ENCODE assay signal across 8 cellular contexts in the genomic region with DNA sequence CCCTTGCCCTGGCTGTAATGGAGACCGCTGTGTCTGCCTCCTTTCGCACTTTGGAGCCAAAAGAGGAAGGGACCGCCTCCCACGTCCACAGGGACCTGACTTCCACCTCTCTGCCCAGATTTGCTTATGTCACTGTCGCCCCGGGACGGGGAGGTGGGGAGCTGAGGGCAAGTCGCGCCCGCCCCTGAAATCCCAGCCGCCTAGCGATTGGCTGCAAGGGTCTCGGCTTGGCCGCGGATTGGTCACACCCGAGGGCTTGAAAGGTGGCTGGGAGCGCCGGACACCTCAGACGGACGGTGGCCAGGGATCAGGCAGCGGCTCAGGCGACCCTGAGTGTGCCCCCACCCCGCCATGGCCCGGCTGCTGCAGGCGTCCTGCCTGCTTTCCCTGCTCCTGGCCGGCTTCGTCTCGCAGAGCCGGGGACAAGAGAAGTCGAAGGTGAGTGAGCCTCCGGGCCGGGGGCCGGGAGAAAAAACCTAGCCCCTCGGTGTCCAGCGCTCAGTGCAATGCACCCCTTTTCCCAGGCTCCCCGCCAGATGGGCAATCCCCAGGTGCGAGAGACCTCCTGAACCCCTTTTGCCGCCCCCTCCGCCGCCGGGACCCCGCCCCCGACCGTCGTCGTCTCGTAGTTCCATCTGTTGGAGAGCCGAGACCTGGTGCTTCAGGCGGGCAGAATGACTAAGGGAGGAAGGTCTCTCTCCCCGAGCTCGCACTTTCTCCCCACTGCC. TPM values are rescaled to one million over a fixed set of nuclear protein-coding genes. Genes with fewer than 3 reads are reported as not detected.
DNase-seq lines count a peak whose midpoint lies in the region; ATAC-seq, FAIRE-seq and TF ChIP-seq lines count a peak whose summit lies in the region.

A gene with protein sequence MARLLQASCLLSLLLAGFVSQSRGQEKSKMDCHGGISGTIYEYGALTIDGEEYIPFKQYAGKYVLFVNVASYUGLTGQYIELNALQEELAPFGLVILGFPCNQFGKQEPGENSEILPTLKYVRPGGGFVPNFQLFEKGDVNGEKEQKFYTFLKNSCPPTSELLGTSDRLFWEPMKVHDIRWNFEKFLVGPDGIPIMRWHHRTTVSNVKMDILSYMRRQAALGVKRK (plus strand): TSS at position 288 of the 728 bp plus-strand sequence. CDS start 64 bp downstream, at position 352.

- peaks cover 36 to 40% of the 10 kb centered on the region in 2 donors for H3K36me3 ChIP-seq in kidney (ENCODE audit: control insufficient read depth in 1 of 2, insufficient read depth in 2 of 2, low read length in 2 of 2)

- no peaks in the 10 kb centered on the region for H3K9me3 ChIP-seq in kidney (ENCODE audit: control insufficient read depth in 1 of 2, low read length in 2 of 2)

- peak; percentile 88 for FAIRE-seq in kidney (lab: Jason Lieb, UNC)

- peak within 1 kb of the TSS; percentile 53 for H3K4me3 ChIP-seq in AG10803 (ENCODE audit: low read length)
- peak within 1 kb of the TSS; percentile 57 for H3K4me3 ChIP-seq in choroid plexus epithelial cell (ENCODE audit: low read depth, low read length)
- peak within 1 kb of the TSS; percentile 92 to 94 for H3K4me3 ChIP-seq in kidney (ENCODE audit: low read length in 2 of 2)
- H3K4me3 ChIP-seq in skin epidermis: peak within 1 kb of the TSS; percentile 30 to 56 (median 42)

- DNase-seq in AG10803 (ENCODE audit: low read depth) (peak; percentile 34), SW480 (ENCODE audit: low spot score) (peak; percentile 62), choroid plexus epithelial cell (ENCODE audit: low read depth) (peak; percentile 48), kidney (peak; percentile 97), MV-4-11 (lab: John Stamatoyannopoulos, UW) (no peak)

- intact Hi-C loops in kidney (cut with DNase I): no loop called here

- ATAC-seq in GM18909 (IDR thresholded peaks at IDR 0.05; ENCODE audit: poor library complexity, unreplicated experiment): peak; percentile 77
- ATAC-seq in HG03432 (IDR thresholded peaks at IDR 0.05; ENCODE audit: unreplicated experiment): peak; percentile 82

- peaks cover 24 to 53% of the 10 kb centered on the region in 2 donors for H3K4me1 ChIP-seq in kidney (ENCODE audit: control insufficient read depth in 1 of 2, insufficient read depth in 1 of 2, low read depth in 1 of 2, low read length in 2 of 2)

- H3K9ac ChIP-seq in kidney (ENCODE audit: low read length in 2 of 2): peak within 1 kb of the TSS; percentile 94 to 96

- H3K27ac ChIP-seq in kidney (ENCODE audit: low read depth in 2 of 2, low read length in 2 of 2) (peak within 1 kb of the TSS; percentile 96 to 98), skin epidermis (peak within 1 kb of the TSS in 20 of 21 experiments; percentile 19 to 84 (median 66))

- TF ChIP-seq CTCF in AG10803 (conservative IDR thresholded peaks at IDR 0.05; ENCODE audit: low read length): no peak
- TF ChIP-seq CTCF in choroid plexus epithelial cell (conservative IDR thresholded peaks at IDR 0.05; ENCODE audit: low read depth, low read length): no peak
- no peak for TF ChIP-seq CTCF in kidney (IDR thresholded peaks at IDR 0.05; ENCODE audit: borderline replicate concordance, extremely low read depth, insufficient read depth)

RNA-seq across cellular contexts. Expression of the gene that starts here (rescaled TPM):
- 1,327 TPM for total RNA-seq in kidney
- polyA plus RNA-seq in kidney (ENCODE audit: insufficient read depth, low read depth, low replicate concordance): 27,893 TPM

Comparison
In these comparisons a context has a peak if more than half of its experiments do, and no peak if none do; other contexts are left out.
1. H3K4me3 ChIP-seq: peak in every context shown above with its lines; median percentile 93 in kidney; 57 in choroid plexus epithelial cell; 53 in AG10803; 42 in skin epidermis.